In the genomic region with DNA sequence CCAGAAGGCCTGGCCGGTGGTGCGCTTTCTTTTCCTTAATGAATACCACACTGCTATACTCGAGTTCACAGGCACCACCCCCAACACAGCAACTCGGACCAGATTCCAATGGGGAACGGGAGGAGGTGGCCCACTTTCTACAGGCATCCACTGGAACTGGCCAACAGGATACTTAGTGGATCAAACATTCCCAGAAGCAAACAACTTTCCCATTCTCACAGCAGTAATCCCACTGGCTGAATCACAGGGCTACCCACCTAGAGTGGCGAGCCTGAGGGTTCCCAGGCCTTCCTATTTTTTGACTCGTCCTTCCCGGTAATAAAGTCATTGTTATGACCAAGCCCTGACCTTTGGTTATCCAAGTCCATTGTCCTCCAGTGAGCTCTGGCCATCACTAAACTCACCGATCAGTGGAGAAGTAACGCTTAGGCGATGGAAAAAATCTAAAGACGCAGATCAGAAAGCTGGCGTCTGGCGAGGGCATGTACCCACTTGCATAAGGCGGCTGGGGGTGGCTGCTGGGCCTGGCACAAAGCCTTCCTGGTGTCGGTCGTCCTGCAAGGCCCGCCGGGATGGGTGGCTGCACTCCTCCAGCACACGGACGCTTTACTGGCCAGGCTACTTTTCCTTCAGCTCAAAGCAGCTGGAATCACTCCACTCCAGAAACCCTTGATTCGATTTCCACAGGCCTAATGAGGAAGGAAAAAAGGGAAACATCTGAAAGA, we compare ENCODE assay signal across 7 cellular contexts. TPM values are rescaled to one million over a fixed set of nuclear protein-coding genes. Genes with fewer than 3 reads are reported as not detected.
DNase-seq lines count a peak whose midpoint lies in the region; ATAC-seq and TF ChIP-seq lines count a peak whose summit lies in the region.

No MANE protein-coding gene starts in this region.

- DNase-seq in IMR-90 (peak; percentile 63), ascending aorta (ENCODE audit: low spot score in 2 of 2) (peak in 1 of 2 donors; percentile 83), iPS-NIHi7 (ENCODE audit: extremely low spot score) (peak; percentile 20), OCI-M2 (lab: John Stamatoyannopoulos, UW; ENCODE audit: unreplicated experiment) (no peak), NCI-H187 (lab: John Stamatoyannopoulos, UW) (no peak)
- no peak for DNase-seq in stimulated activated naive CD8-positive, alpha-beta T cell treated with anti-CD3 and anti-CD28 coated beads, Interleukin-15, amount 100 ng/mL, for 72 hours

- H3K23ac ChIP-seq in IMR-90 (ENCODE audit: low read depth, low read length), result peak overlapping the region; percentile 84

- H3K18ac ChIP-seq in IMR-90 (ENCODE audit: low read depth, low read length), result peak overlapping the region; percentile 69

- H3K4me2 ChIP-seq in IMR-90 (ENCODE audit: low read depth, low read length), result peak overlapping the region; percentile 72

- H3K56ac ChIP-seq in IMR-90 (ENCODE audit: extremely low read depth, insufficient read depth, low read length), result peak overlapping the region; percentile 81

- H3K36me3 ChIP-seq in IMR-90 (ENCODE audit: control insufficient read depth, insufficient read depth, low read length) (peaks cover 11% of the 10 kb centered on the region), ascending aorta (peaks cover 0 to 10% of the 10 kb centered on the region in 2 donors)

- TF ChIP-seq CTCF in IMR-90 (conservative IDR thresholded peaks at IDR 0.05; ENCODE audit: low read depth, low read length), result no peak
- no peak for TF ChIP-seq CTCF in ascending aorta (IDR thresholded peaks at IDR 0.05)

- H3K27ac Mint-ChIP-seq in stimulated activated naive CD8-positive, alpha-beta T cell treated with anti-CD3 and anti-CD28 coated beads, Interleukin-15, amount 100 ng/mL, for 72 hours, result peak overlapping the region; percentile 92 to 94

- H2AK9ac ChIP-seq in IMR-90 (replicated peaks; ENCODE audit: low read depth, low read length, poor library complexity), result peak overlapping the region; percentile 83

- H3K79me1 ChIP-seq in IMR-90 (ENCODE audit: low read depth in 1 of 2, low read length in 2 of 2), result peaks cover 9 to 50% of the 10 kb centered on the region in 2 experiments

- H3K4me3 Mint-ChIP-seq in stimulated activated naive CD8-positive, alpha-beta T cell treated with anti-CD3 and anti-CD28 coated beads, Interleukin-15, amount 100 ng/mL, for 72 hours, result peak overlapping the region; percentile 70 to 82

- no peaks in the 10 kb centered on the region for H3K9me3 ChIP-seq in IMR-90 (ENCODE audit: control insufficient read depth, insufficient read depth, low read length)
- H3K9me3 ChIP-seq in ascending aorta, result no peaks in the 10 kb centered on the region

- in situ Hi-C loops in IMR-90 (cut with MboI; ENCODE audit: low sequenced_read_pairs), result no loop called here

- H3K27me3 ChIP-seq in IMR-90 (ENCODE audit: control insufficient read depth, insufficient read depth, low read length) (no peaks in the 10 kb centered on the region), ascending aorta (no peaks in the 10 kb centered on the region)

- H3K9ac ChIP-seq in IMR-90 (ENCODE audit: low read depth, low read length), result peak overlapping the region; percentile 66

- no peaks in the 10 kb centered on the region for H3K9me3 Mint-ChIP-seq in stimulated activated naive CD8-positive, alpha-beta T cell treated with anti-CD3 and anti-CD28 coated beads, Interleukin-15, amount 100 ng/mL, for 72 hours

- no peak for TF ChIP-seq RAD21 in IMR-90 (IDR thresholded peaks at IDR 0.05; ENCODE audit: low read length)

- CTCF ChIA-PET in IMR-90 (lab: Yijun Ruan, JAX), result interaction anchor here (0.7 kb wide), 1 partner anchor 1314 kb away, joined by 3 read pairs; no protein-coding TSS in a partner anchor

- H4K8ac ChIP-seq in IMR-90 (ENCODE audit: low read depth in 2 of 2, low read length in 2 of 2), result peak overlapping the region; percentile 52 to 80

- H3K9me1 ChIP-seq in IMR-90 (ENCODE audit: insufficient read depth, low read length), result peaks cover 7% of the 10 kb centered on the region

- H2AFZ ChIP-seq in IMR-90 (replicated peaks; ENCODE audit: low read length, poor library complexity), result peak overlapping the region; percentile 98

- intact Hi-C loops in IMR-90 (cut with micrococcal nuclease), result no loop called here
- intact Hi-C loops in ascending aorta (cut with DNase I), result no loop called here

- POLR2A ChIA-PET in IMR-90 (lab: Charles Lee; ENCODE audit: unreplicated experiment), result no interaction called here

- peak overlapping the region; percentile 73 for H2BK5ac ChIP-seq in IMR-90 (ENCODE audit: low read depth, low read length, poor library complexity, severe bottlenecking)

- H3K27me3 Mint-ChIP-seq in stimulated activated naive CD8-positive, alpha-beta T cell treated with anti-CD3 and anti-CD28 coated beads, Interleukin-15, amount 100 ng/mL, for 72 hours, result no peaks in the 10 kb centered on the region

- peaks cover 16% of the 10 kb centered on the region for H3K4me1 Mint-ChIP-seq in stimulated activated naive CD8-positive, alpha-beta T cell treated with anti-CD3 and anti-CD28 coated beads, Interleukin-15, amount 100 ng/mL, for 72 hours

- H4K91ac ChIP-seq in IMR-90 (ENCODE audit: insufficient read depth, low read depth, low read length), result peak overlapping the region; percentile 72

- WGBS in IMR-90 (ENCODE audit: extremely low coverage in 2 of 2, insufficient read length in 1 of 2), 2 experiments, result 24% methylated on average over 11 of the region's 22 CpGs; no CpG with 5 or more reads in 1 of the 2 experiments

- H3K4ac ChIP-seq in IMR-90 (ENCODE audit: low read depth, low read length), result peak overlapping the region; percentile 73

- H4K5ac ChIP-seq in IMR-90 (ENCODE audit: low read depth, low read length), result peak overlapping the region; percentile 19

- peak overlapping the region; percentile 73 for H2AK5ac ChIP-seq in IMR-90 (ENCODE audit: low read depth, low read length)

- ATAC-seq in IMR-90 (ENCODE audit: low read depth) (0 out of 2 replicates have a peak, but pooled peaks have one; percentile 2), GM21529 (IDR thresholded peaks at IDR 0.05; ENCODE audit: unreplicated experiment) (no peak)
- no peak for ATAC-seq in stimulated activated naive CD8-positive, alpha-beta T cell treated with anti-CD3 and anti-CD28 coated beads, Interleukin-15, amount 100 ng/mL, for 72 hours

- peak overlapping the region; percentile 93 for H3K27ac ChIP-seq in IMR-90 (ENCODE audit: insufficient read depth, low read length)
- peak overlapping the region; percentile 99 to 100 for H3K27ac ChIP-seq in ascending aorta

- peak overlapping the region; percentile 66 for H3K4me3 ChIP-seq in IMR-90 (ENCODE audit: insufficient read depth, low read depth, low read length)
- peak overlapping the region; percentile 77 to 91 for H3K4me3 ChIP-seq in ascending aorta

- peak overlapping the region; percentile 56; the same call in 2 of the 3 replicates for H2BK15ac ChIP-seq in IMR-90 (ENCODE audit: low read depth, low read length)

- peak overlapping the region; percentile 49 for H2BK20ac ChIP-seq in IMR-90 (ENCODE audit: low read depth, low read length)

- H4K20me1 ChIP-seq in IMR-90 (ENCODE audit: insufficient read depth, low read length), result no peaks in the 10 kb centered on the region

- dilution Hi-C loops in IMR-90 (cut with HindIII; ENCODE audit: low sequenced_read_pairs, unreplicated experiment), result no loop called here

- TF ChIP-seq POLR2A in IMR-90 (IDR thresholded peaks at IDR 0.05; ENCODE audit: low read depth, low read length), result no peak

- TSS peak; percentile 35 for BruUV-seq in IMR-90 (replicated peaks; lab: Mats Ljungman, UMichigan)

- H3K4me1 ChIP-seq in IMR-90 (ENCODE audit: control insufficient read depth, insufficient read depth, low read length) (peaks cover 10% of the 10 kb centered on the region), ascending aorta (peaks cover 0 to 35% of the 10 kb centered on the region in 2 donors)

- H2BK120ac ChIP-seq in IMR-90 (ENCODE audit: low read depth, low read length), result peak overlapping the region; percentile 30

- H3K14ac ChIP-seq in IMR-90 (replicated peaks; ENCODE audit: low read depth, low read length), result peak overlapping the region; percentile 80

TF ChIP-seq in IMR-90, 13 proteins besides CTCF, POLR2A, EP300 and RAD21 (continues in another document):
- TF ChIP-seq BHLHE40 (IDR thresholded peaks at IDR 0.05; ENCODE audit: low read depth, low read length) (no peak), NFE2L2 (IDR thresholded peaks at IDR 0.05; ENCODE audit: low read depth, low read length) (no peak), CEBPB (IDR thresholded peaks at IDR 0.05; ENCODE audit: low read depth, low read length) (no peak), CHD1 (IDR thresholded peaks at IDR 0.05; ENCODE audit: low read depth, low read length) (no peak), RFX5 (IDR thresholded peaks at IDR 0.05; ENCODE audit: low read depth, low read length) (no peak), FOS (IDR thresholded peaks at IDR 0.05; ENCODE audit: low read depth, low read length) (no peak), MAFK (IDR thresholded peaks at IDR 0.05; ENCODE audit: low read depth, low read length) (no peak)
- TF ChIP-seq, protein P1, sequence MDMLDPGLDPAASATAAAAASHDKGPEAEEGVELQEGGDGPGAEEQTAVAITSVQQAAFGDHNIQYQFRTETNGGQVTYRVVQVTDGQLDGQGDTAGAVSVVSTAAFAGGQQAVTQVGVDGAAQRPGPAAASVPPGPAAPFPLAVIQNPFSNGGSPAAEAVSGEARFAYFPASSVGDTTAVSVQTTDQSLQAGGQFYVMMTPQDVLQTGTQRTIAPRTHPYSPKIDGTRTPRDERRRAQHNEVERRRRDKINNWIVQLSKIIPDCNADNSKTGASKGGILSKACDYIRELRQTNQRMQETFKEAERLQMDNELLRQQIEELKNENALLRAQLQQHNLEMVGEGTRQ (IDR thresholded peaks at IDR 0.05; ENCODE audit: low read depth, low read length), result no peak
- TF ChIP-seq, protein P2, sequence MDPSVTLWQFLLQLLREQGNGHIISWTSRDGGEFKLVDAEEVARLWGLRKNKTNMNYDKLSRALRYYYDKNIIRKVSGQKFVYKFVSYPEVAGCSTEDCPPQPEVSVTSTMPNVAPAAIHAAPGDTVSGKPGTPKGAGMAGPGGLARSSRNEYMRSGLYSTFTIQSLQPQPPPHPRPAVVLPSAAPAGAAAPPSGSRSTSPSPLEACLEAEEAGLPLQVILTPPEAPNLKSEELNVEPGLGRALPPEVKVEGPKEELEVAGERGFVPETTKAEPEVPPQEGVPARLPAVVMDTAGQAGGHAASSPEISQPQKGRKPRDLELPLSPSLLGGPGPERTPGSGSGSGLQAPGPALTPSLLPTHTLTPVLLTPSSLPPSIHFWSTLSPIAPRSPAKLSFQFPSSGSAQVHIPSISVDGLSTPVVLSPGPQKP (IDR thresholded peaks at IDR 0.05; ENCODE audit: borderline replicate concordance, low read depth, low read length), result no peak

RNA-seq across cellular contexts. Expression of a gene that starts 1.2 kb away (rescaled TPM):
- total RNA-seq in IMR-90 (2012; rRNA removed) (35.6 and 41.2 TPM in 2 replicates), ascending aorta (50.4 TPM)
- 9.7 and 12.3 TPM in 2 replicates for polyA plus RNA-seq in IMR-90 (2012; rRNA removed)
- polyA plus RNA-seq in IMR-90 (2012; cell fraction: cytosol; rRNA removed), result 2.9 and 3.7 TPM in 2 replicates
- polyA plus RNA-seq in IMR-90 (2012; cell fraction: nucleus; rRNA removed; ENCODE audit: low replicate concordance), result 6.5 and 30.8 TPM in 2 replicates

RNA-seq across cellular contexts. Expression of a gene that starts 39.9 kb away (rescaled TPM):
- total RNA-seq in IMR-90 (2012; rRNA removed) (39.1 and 57.5 TPM in 2 replicates), ascending aorta (35.2 TPM)
- polyA plus RNA-seq in IMR-90 (2012; rRNA removed), result 9.5 and 12.4 TPM in 2 replicates
- polyA plus RNA-seq in IMR-90 (2012; cell fraction: cytosol; rRNA removed), result 1.9 and 2.2 TPM in 2 replicates
- polyA plus RNA-seq in IMR-90 (2012; cell fraction: nucleus; rRNA removed; ENCODE audit: low replicate concordance), result 3.2 and 16.3 TPM in 2 replicates

Comparison
In these comparisons a context has a peak if more than half of its experiments do, and no peak if none do; other contexts are left out.
1. DNase-seq: peak in IMR-90 (single experiment) and iPS-NIHi7 (single experiment); none in stimulated activated naive CD8-positive, alpha-beta T cell treated with anti-CD3 and anti-CD28 coated beads, Interleukin-15, amount 100 ng/mL, for 72 hours (0 of 2), OCI-M2 (single experiment) and NCI-H187 (0 of 2).